ENCODE assay signal across 16 cellular contexts in genomic region chr3:83843716-83844115, GRCh38.
"Had no signal": no experiment of that assay in that cellular context is flagged by ENCODE, and none has a peak within 500 bp of the region (broad histone marks: within the 10 kb centered on the region; RNA-seq: fewer than 3 reads in every experiment).

No MANE protein-coding gene starts in this region.

- DNase-seq: activated CD4-positive, alpha-beta memory T cell treated with anti-CD3 and anti-CD28 coated beads, Interleukin-2, amount 10 ng/mL, durations not matched to agents 7 days and 5 days; activated CD4-positive, alpha-beta T cell treated with anti-CD3 and anti-CD28 coated beads for 36 hours; activated naive CD8-positive, alpha-beta T cell treated with anti-CD3 and anti-CD28 coated beads, Interleukin-2, amount 10 ng/mL, durations not matched to agents 7 days and 5 days; activated T-cell treated with anti-CD3 and anti-CD28 coated beads, Interleukin-2, amount 50 U/mL, for 48 hours; anterior cingulate cortex; effector CD4-positive, alpha-beta T cell; hippocampal formation; immature natural killer cell; left ventricle myocardium inferior; SW 1271; tibial artery; WERI-Rb-1 had no signal

- H3K4me3 Mint-ChIP-seq: activated CD4-positive, alpha-beta memory T cell treated with anti-CD3 and anti-CD28 coated beads, Interleukin-2, amount 10 ng/mL, durations not matched to agents 7 days and 5 days; activated CD4-positive, alpha-beta T cell treated with anti-CD3 and anti-CD28 coated beads for 36 hours; activated naive CD8-positive, alpha-beta T cell treated with anti-CD3 and anti-CD28 coated beads, Interleukin-2, amount 10 ng/mL, durations not matched to agents 7 days and 5 days; immature natural killer cell; stimulated activated effector memory CD8-positive, alpha-beta T cell treated with anti-CD3 and anti-CD28 coated beads, Interleukin-12 subunit alpha, Interleukin-12 subunit beta, amount 100 ng/mL, for 72 hours had no signal

- H3K4me1 Mint-ChIP-seq: activated CD4-positive, alpha-beta memory T cell treated with anti-CD3 and anti-CD28 coated beads, Interleukin-2, amount 10 ng/mL, durations not matched to agents 7 days and 5 days; activated CD4-positive, alpha-beta T cell treated with anti-CD3 and anti-CD28 coated beads for 36 hours; activated naive CD8-positive, alpha-beta T cell treated with anti-CD3 and anti-CD28 coated beads, Interleukin-2, amount 10 ng/mL, durations not matched to agents 7 days and 5 days; immature natural killer cell; stimulated activated effector memory CD8-positive, alpha-beta T cell treated with anti-CD3 and anti-CD28 coated beads, Interleukin-12 subunit alpha, Interleukin-12 subunit beta, amount 100 ng/mL, for 72 hours had no signal

- H3K9me3 ChIP-seq: tibial artery, vagina had no signal

- H3K27me3 ChIP-seq: cardiac muscle cell, tibial artery, vagina had no signal

- H3K27ac Mint-ChIP-seq: activated CD4-positive, alpha-beta memory T cell treated with anti-CD3 and anti-CD28 coated beads, Interleukin-2, amount 10 ng/mL, durations not matched to agents 7 days and 5 days; activated CD4-positive, alpha-beta T cell treated with anti-CD3 and anti-CD28 coated beads for 36 hours; activated naive CD8-positive, alpha-beta T cell treated with anti-CD3 and anti-CD28 coated beads, Interleukin-2, amount 10 ng/mL, durations not matched to agents 7 days and 5 days; immature natural killer cell; stimulated activated effector memory CD8-positive, alpha-beta T cell treated with anti-CD3 and anti-CD28 coated beads, Interleukin-12 subunit alpha, Interleukin-12 subunit beta, amount 100 ng/mL, for 72 hours had no signal

- H3K4me3 ChIP-seq: cardiac muscle cell, left ventricle myocardium inferior, tibial artery, vagina had no signal

- H3K79me2 ChIP-seq: parathyroid adenoma had no signal

- H3K36me3 Mint-ChIP-seq: activated naive CD8-positive, alpha-beta T cell treated with anti-CD3 and anti-CD28 coated beads, Interleukin-2, amount 10 ng/mL, durations not matched to agents 7 days and 5 days; immature natural killer cell; stimulated activated effector memory CD8-positive, alpha-beta T cell treated with anti-CD3 and anti-CD28 coated beads, Interleukin-12 subunit alpha, Interleukin-12 subunit beta, amount 100 ng/mL, for 72 hours had no signal

- H3K27me3 Mint-ChIP-seq: activated CD4-positive, alpha-beta memory T cell treated with anti-CD3 and anti-CD28 coated beads, Interleukin-2, amount 10 ng/mL, durations not matched to agents 7 days and 5 days; activated CD4-positive, alpha-beta T cell treated with anti-CD3 and anti-CD28 coated beads for 36 hours; activated naive CD8-positive, alpha-beta T cell treated with anti-CD3 and anti-CD28 coated beads, Interleukin-2, amount 10 ng/mL, durations not matched to agents 7 days and 5 days had no signal

- H3K27ac ChIP-seq: cardiac muscle cell, left ventricle myocardium inferior, parathyroid adenoma, tibial artery, vagina, WERI-Rb-1 had no signal

- H3K36me3 ChIP-seq: cardiac muscle cell, left ventricle myocardium inferior, tibial artery, vagina, WERI-Rb-1 had no signal

- H3K9me3 Mint-ChIP-seq: activated naive CD8-positive, alpha-beta T cell treated with anti-CD3 and anti-CD28 coated beads, Interleukin-2, amount 10 ng/mL, durations not matched to agents 7 days and 5 days had no signal

- H2AFZ ChIP-seq: parathyroid adenoma had no signal

- H3K9ac ChIP-seq: parathyroid adenoma had no signal

- H3K4me1 ChIP-seq: left ventricle myocardium inferior, parathyroid adenoma, tibial artery, vagina had no signal
